8 cellular contexts compared by ENCODE assay signal in the genomic region with DNA sequence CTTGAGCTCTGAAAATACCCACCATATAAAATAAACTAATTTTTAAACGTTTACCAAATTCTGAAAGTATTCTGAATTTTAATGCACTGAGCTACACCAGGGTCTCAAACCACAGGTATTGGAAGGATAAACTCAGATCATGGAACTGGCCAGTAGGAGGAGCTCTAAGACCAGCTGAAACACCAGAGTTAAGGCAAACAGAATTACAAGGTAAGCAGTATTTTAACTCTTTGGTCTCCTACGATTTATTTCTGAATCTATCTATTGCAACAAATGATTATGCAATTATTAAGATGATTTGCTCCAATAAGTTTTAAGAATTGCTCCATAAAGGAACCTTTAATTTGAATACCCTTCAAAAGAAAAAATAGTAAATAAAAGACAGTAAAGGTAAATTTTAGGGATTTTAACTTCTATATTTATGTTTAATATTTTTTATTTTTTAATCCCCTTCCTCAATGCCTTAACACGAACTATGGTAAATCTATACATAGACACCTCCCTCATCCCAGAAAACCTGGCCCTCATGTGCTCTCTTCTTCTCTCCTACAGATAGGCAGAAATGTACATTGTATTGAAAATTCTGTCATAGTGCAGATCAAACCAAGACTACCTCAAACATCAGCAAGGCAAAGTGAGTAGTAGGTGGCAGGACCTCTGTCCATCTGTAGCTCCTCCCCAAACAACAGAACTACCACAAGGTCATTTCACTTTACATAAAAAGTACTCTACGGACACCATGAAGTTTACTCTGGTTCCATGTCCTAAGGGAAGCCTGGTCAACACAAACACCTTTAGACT.
DNase-seq lines count a peak whose midpoint lies in the region; ATAC-seq and TF ChIP-seq lines count a peak whose summit lies in the region.

No MANE protein-coding gene starts in this region.

- DNase-seq in activated T-cell treated with anti-CD3 and anti-CD28 coated beads for 1 hour (ENCODE audit: low read depth) (peak; percentile 59), NCI-H1417 treated with DMSO at 0.1 percent for 48 hours (lab: John Stamatoyannopoulos, UW) (peak; percentile 41), T-helper 22 cell (ENCODE audit: low read depth) (peak; percentile 39), astrocyte of the cerebellum (ENCODE audit: low read depth) (peak; percentile 84), hypothalamus (lab: John Stamatoyannopoulos, UW) (peak in 30 of 51 donors; percentile 7 to 85 (median 44))
- DNase-seq in activated T-cell treated with anti-CD3 and anti-CD28 coated beads, Interleukin-2, amount 50 U/mL, for 1 hour = no peak
- DNase-seq in stimulated activated CD4-positive, alpha-beta T cell treated with anti-CD3 and anti-CD28 coated beads, Interleukin-12 subunit alpha, Interleukin-12 subunit beta, amount 100 ng/mL, for 4 hours = peak; percentile 54

- peak; percentile 94 for ATAC-seq in HG02798 (IDR thresholded peaks at IDR 0.05; ENCODE audit: poor library complexity, unreplicated experiment)

- no peak overlapping the region for H3K4me3 ChIP-seq in astrocyte of the cerebellum (ENCODE audit: low read depth, low read length)

- in situ Hi-C loops in astrocyte of the cerebellum (cut with HindIII; ENCODE audit: low sequenced_read_pairs) = no loop called here

- peak; percentile 76 for TF ChIP-seq CTCF in astrocyte of the cerebellum (IDR thresholded peaks at IDR 0.05; ENCODE audit: low read depth, low read length, missing control alignments)
